ENCODE assay signal across 26 cellular contexts in genomic region chr11:134464196-134464595, GRCh38. TPM values are rescaled to one million over a fixed set of nuclear protein-coding genes. Genes with fewer than 3 reads are reported as not detected.
"Had no signal": no experiment of that assay in that cellular context is flagged by ENCODE, and none has a peak within 500 bp of the region (broad histone marks: within the 10 kb centered on the region; RNA-seq: fewer than 3 reads in every experiment).

No MANE protein-coding gene starts in this region.

- H3K9me3 Mint-ChIP-seq: activated naive CD4-positive, alpha-beta T cell treated with anti-CD3 and anti-CD28 coated beads for 36 hours had no signal

- H3K4me3 Mint-ChIP-seq: activated CD4-positive, alpha-beta memory T cell treated with anti-CD3 and anti-CD28 coated beads, Interleukin-2, amount 10 ng/mL, durations not matched to agents 7 days and 5 days; activated CD4-positive, alpha-beta T cell treated with anti-CD3 and anti-CD28 coated beads for 36 hours; activated naive CD4-positive, alpha-beta T cell treated with anti-CD3 and anti-CD28 coated beads for 36 hours; activated naive CD8-positive, alpha-beta T cell; activated T-helper 17 cell treated with anti-CD3 and anti-CD28 coated beads, Interleukin-2, amount 50 U/mL, for 72 hours; brain had no signal

- ATAC-seq: activated CD4-positive, alpha-beta T cell treated with anti-CD3 and anti-CD28 coated beads for 36 hours; activated T-helper 17 cell treated with anti-CD3 and anti-CD28 coated beads, Interleukin-2, amount 50 U/mL, for 72 hours had no signal

- H3K27me3 Mint-ChIP-seq: brain had no signal

- H3K36me3 Mint-ChIP-seq: activated naive CD8-positive, alpha-beta T cell; brain had no signal

- H3K27ac Mint-ChIP-seq: activated CD4-positive, alpha-beta memory T cell treated with anti-CD3 and anti-CD28 coated beads, Interleukin-2, amount 10 ng/mL, durations not matched to agents 7 days and 5 days; activated CD4-positive, alpha-beta T cell treated with anti-CD3 and anti-CD28 coated beads for 36 hours; activated naive CD4-positive, alpha-beta T cell treated with anti-CD3 and anti-CD28 coated beads for 36 hours; activated naive CD8-positive, alpha-beta T cell; activated T-helper 17 cell treated with anti-CD3 and anti-CD28 coated beads, Interleukin-2, amount 50 U/mL, for 72 hours had no signal

- DNase-seq: activated CD4-positive, alpha-beta memory T cell treated with anti-CD3 and anti-CD28 coated beads, Interleukin-2, amount 10 ng/mL, durations not matched to agents 7 days and 5 days; activated CD4-positive, alpha-beta T cell treated with anti-CD3 and anti-CD28 coated beads for 36 hours; activated CD4-positive, alpha-beta T cell treated with anti-CD3 and anti-CD28 coated beads, Interleukin-2, amount 50 U/mL, for 1 hour; activated gamma-delta T cell; activated naive CD4-positive, alpha-beta T cell treated with anti-CD3 and anti-CD28 coated beads for 36 hours; activated T-cell treated with anti-CD3 and anti-CD28 coated beads for 4 hours; activated T-cell treated with anti-CD3 and anti-CD28 coated beads, Interleukin-2, amount 50 U/mL, for 48 hours; amygdala; Karpas-422; MM.1S; NCI-H1105; NCI-H1436; NCI-H1694 treated with DMSO at 0.1 percent for 48 hours; NCI-H2081 treated with DMSO at 0.1 percent for 48 hours; NCI-H2227 treated with DMSO at 0.1 percent for 48 hours; NCI-H446 treated with DMSO at 0.1 percent for 48 hours; NCI-H524 treated with DMSO at 0.1 percent for 48 hours; NCI-H82; SIG-M5; T-helper 2 cell; T1000 had no signal

- H3K4me1 Mint-ChIP-seq: activated CD4-positive, alpha-beta memory T cell treated with anti-CD3 and anti-CD28 coated beads, Interleukin-2, amount 10 ng/mL, durations not matched to agents 7 days and 5 days; activated CD4-positive, alpha-beta T cell treated with anti-CD3 and anti-CD28 coated beads for 36 hours; activated T-helper 17 cell treated with anti-CD3 and anti-CD28 coated beads, Interleukin-2, amount 50 U/mL, for 72 hours had no signal

RNA-seq across cellular contexts. Expression of gene B3GAT1, which starts 52.2 kb away (rescaled TPM):
- total RNA-seq: OCI-LY7, RPMI7951 had no signal
